ENCODE assay signal across 8 cellular contexts in the genomic region with DNA sequence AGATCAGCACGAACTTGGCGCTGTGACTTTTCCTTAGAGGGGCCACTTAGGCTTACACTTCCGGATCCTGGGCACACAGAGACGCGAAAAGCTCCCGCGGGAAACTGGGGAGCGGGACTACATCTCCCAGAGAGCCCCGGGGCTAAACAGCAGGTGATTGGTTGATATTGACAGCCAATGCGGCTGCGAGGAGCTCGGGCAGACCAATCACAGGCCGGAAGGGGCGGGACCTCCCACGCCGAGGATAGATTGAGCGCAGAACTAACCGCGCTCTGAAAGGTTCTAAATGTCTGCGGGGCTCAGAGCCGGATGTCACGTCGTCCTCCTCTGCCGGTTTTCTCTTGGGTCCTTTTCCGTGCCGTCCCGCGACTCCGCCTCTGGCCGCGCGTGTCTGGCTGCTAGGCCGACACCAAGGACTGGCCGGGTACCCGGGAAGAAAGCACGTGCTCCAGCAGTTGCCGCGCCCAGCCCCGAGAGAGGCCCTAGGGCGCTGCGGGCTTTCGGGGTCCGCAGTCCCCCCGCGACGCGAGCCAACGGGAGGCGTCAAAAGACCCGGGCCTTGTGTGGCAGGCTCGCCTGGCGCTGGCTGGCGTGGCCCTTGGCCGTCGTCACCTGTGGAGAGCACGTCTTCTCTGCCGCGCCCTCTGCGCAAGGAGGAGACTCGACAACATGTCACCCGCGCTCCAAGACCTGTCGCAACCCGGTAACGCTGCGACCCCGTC. TPM values are rescaled to one million over a fixed set of nuclear protein-coding genes. Genes with fewer than 3 reads are reported as not detected.
A peak's percentile ranks its signal among the peaks of the same experiment; 100 is the strongest.
DNase-seq lines count a peak whose midpoint lies in the region; ATAC-seq and TF ChIP-seq lines count a peak whose summit lies in the region.

Gene MTR (plus strand): TSS at position 258 of the 722 bp plus-strand sequence. CDS start 412 bp downstream, at position 670.

- H3K27me3 ChIP-seq in adipocyte (replicated peaks; ENCODE audit: control insufficient read depth, insufficient read depth, low read length) = peaks cover 2% of the 10 kb centered on the region
- no peaks in the 10 kb centered on the region for H3K27me3 ChIP-seq in cardiac muscle cell
- no peaks in the 10 kb centered on the region for H3K27me3 ChIP-seq in parathyroid adenoma (ENCODE audit: control insufficient read depth, insufficient read depth, low read length)
- no peaks in the 10 kb centered on the region for H3K27me3 ChIP-seq in tibial nerve

- TF ChIP-seq EP300 in tibial nerve (IDR thresholded peaks at IDR 0.05) = peak; percentile 32 to 91

- ATAC-seq in HG02798 (IDR thresholded peaks at IDR 0.05; ENCODE audit: poor library complexity, unreplicated experiment) = peak; percentile 98

- H3K4me2 ChIP-seq in parathyroid adenoma (ENCODE audit: low read length) = peak within 1 kb of the TSS; percentile 77

- peak within 1 kb of the TSS; percentile 96 for H3K9ac ChIP-seq in adipocyte (ENCODE audit: low read length)
- peak within 1 kb of the TSS; percentile 53 for H3K9ac ChIP-seq in parathyroid adenoma

- TF ChIP-seq CTCF in GM12875 (IDR thresholded peaks at IDR 0.05; ENCODE audit: borderline replicate concordance, insufficient read depth, low read depth, low read length) (no peak), cardiac muscle cell (IDR thresholded peaks at IDR 0.05; ENCODE audit: low read depth, low read length) (no peak), parathyroid adenoma (IDR thresholded peaks at IDR 0.05) (no peak), tibial nerve (IDR thresholded peaks at IDR 0.05) (peak in 1 of 5 experiments; percentile 38)

- WGBS in tibial nerve, 2 donors = 0 to 1% methylated on average over 28 to 67 of the region's 67 CpGs

- H3K79me2 ChIP-seq in parathyroid adenoma = peaks cover 7% of the 10 kb centered on the region

- H3K4me3 ChIP-seq in GM12875 (ENCODE audit: low read depth, low read length) (peak within 1 kb of the TSS; percentile 90), adipocyte (ENCODE audit: low read length) (peak within 1 kb of the TSS; percentile 93), cardiac muscle cell (peak within 1 kb of the TSS; percentile 93), parathyroid adenoma (ENCODE audit: low read depth, low read length) (peak within 1 kb of the TSS; percentile 84), tibial nerve (peak within 1 kb of the TSS; percentile 66 to 95 (median 83))

- H3K36me3 ChIP-seq in adipocyte (ENCODE audit: control insufficient read depth, insufficient read depth, low read length, severe bottlenecking) (no peaks in the 10 kb centered on the region), cardiac muscle cell (no peaks in the 10 kb centered on the region), parathyroid adenoma (ENCODE audit: control insufficient read depth, insufficient read depth, low read length) (no peaks in the 10 kb centered on the region), tibial nerve (no peaks in the 10 kb centered on the region)

- H3K9me3 ChIP-seq in adipocyte (ENCODE audit: control insufficient read depth, low read length) (no peaks in the 10 kb centered on the region), cardiac muscle cell (ENCODE audit: low read depth) (no peaks in the 10 kb centered on the region), parathyroid adenoma (ENCODE audit: control insufficient read depth, low read length) (no peaks in the 10 kb centered on the region), tibial nerve (no peaks in the 10 kb centered on the region)

- DNase-seq in NCI-H1436 (lab: John Stamatoyannopoulos, UW) = peak; percentile 99
- peak; percentile 93 for DNase-seq in T follicular helper cell (ENCODE audit: low read depth)
- DNase-seq in adipocyte (ENCODE audit: low read depth) = peak; percentile 100
- DNase-seq in cardiac muscle cell (ENCODE audit: low read depth in 1 of 2, low spot score in 1 of 2) = peak; percentile 98 to 99
- peak; percentile 97 to 99 for DNase-seq in tibial nerve (ENCODE audit: low spot score in 2 of 2)

- H3K27ac ChIP-seq in cardiac muscle cell (peak within 1 kb of the TSS; percentile 92), parathyroid adenoma (peak within 1 kb of the TSS; percentile 86), tibial nerve (peak within 1 kb of the TSS; percentile 63 to 92 (median 90))

- H3K4me1 ChIP-seq in adipocyte (ENCODE audit: control insufficient read depth, insufficient read depth, low read length) (peaks cover 22% of the 10 kb centered on the region), cardiac muscle cell (ENCODE audit: low read depth) (peaks cover 26% of the 10 kb centered on the region), parathyroid adenoma (no peaks in the 10 kb centered on the region), tibial nerve (peaks cover 0 to 31% (median 13%) of the 10 kb centered on the region in 4 donors)

- peak within 1 kb of the TSS; percentile 94 for H2AFZ ChIP-seq in parathyroid adenoma

- peak; percentile 52 to 88 for TF ChIP-seq POLR2A in tibial nerve (IDR thresholded peaks at IDR 0.05)

RNA-seq across cellular contexts. Expression of gene MTR, which starts in this region (rescaled TPM):
- total RNA-seq in cardiac muscle cell (34.5 and 61.7 TPM in 2 replicates), tibial nerve (10 to 100 TPM; 42.3 to 55.3 (median 44.7) TPM)
- 23.9 and 45.9 TPM in 2 replicates for polyA plus RNA-seq in cardiac muscle cell

Comparison
In these comparisons a context has a peak if more than half of its experiments do, and no peak if none do; other contexts are left out.
1. Peak in every context shown above with its lines: DNase-seq, ATAC-seq, H3K4me3 ChIP-seq and H3K27ac ChIP-seq.